20 cellular contexts compared by ENCODE assay signal in the genomic region with DNA sequence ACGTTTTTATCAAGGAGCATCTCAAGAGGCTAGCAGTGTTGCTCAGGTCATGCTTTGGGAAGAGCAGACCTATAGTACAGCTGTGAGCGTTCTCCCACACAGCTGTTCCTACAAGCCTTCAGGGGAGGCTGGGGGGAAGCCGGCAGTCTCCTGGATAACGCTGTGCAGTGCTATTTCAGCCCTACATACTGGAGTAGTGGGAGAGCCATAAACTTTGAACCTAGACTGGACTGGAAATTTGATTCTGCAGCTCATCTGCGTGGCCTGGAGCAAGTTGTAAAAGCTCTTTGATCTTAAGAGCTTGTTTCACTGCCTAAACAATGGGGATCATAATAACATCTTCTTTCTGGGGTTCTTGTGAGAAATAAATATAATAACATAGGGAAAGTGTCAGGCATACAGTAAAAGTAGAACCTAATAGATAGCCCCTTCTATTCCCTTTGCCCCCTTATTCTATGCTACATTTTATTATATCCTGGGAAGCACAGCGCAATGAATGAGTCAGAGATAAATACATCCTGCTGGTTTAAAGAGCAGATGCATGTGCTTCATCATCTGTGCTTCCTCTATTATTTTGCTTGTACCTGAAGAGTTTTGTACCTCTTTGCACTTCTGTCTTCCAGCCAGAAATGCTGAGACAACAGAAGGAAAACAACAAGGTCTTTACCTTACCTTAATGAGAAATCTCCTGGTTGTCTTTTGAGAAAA. TPM values are rescaled to one million over a fixed set of nuclear protein-coding genes. Genes with fewer than 3 reads are reported as not detected.
"Had no signal": no experiment of that assay in that cellular context is flagged by ENCODE, and none has a peak within 500 bp of the region (broad histone marks: within the 10 kb centered on the region; RNA-seq: fewer than 3 reads in every experiment).

No MANE protein-coding gene starts in this region.

- H3K4me1 Mint-ChIP-seq: activated naive CD8-positive, alpha-beta T cell treated with anti-CD3 and anti-CD28 coated beads for 36 hours; brain; central memory CD8-positive, alpha-beta T cell; memory B cell; stimulated activated naive B cell treated with anti-CD40 and anti-IgM and Interleukin-4, amounts not matched to agents 10 μg/mL and 1 μg/mL and 100 μg/mL, for 72 hours; WTC11 had no signal

- H3K9me3 ChIP-seq: esophagus muscularis mucosa, thyroid gland had no signal

- ATAC-seq: left ventricle myocardium superior; natural killer cell treated with Interleukin-12 subunit alpha and Interleukin-12 subunit beta and Interleukin-15 and Interleukin-18, amount 100 ng/mL, for 72 hours; stimulated activated naive B cell treated with anti-CD40 and anti-IgM and Interleukin-4, amounts not matched to agents 10 μg/mL and 1 μg/mL and 100 μg/mL, for 72 hours; WTC11 had no signal

- H3K36me3 ChIP-seq: esophagus muscularis mucosa, thyroid gland had no signal

- H3K27ac ChIP-seq: coronary artery, esophagus muscularis mucosa, thyroid gland had no signal

- H3K27me3 Mint-ChIP-seq: activated naive CD8-positive, alpha-beta T cell treated with anti-CD3 and anti-CD28 coated beads for 36 hours; brain had no signal

- H3K9me3 Mint-ChIP-seq: central memory CD8-positive, alpha-beta T cell; natural killer cell treated with Interleukin-12 subunit alpha and Interleukin-12 subunit beta and Interleukin-15 and Interleukin-18, amount 100 ng/mL, for 72 hours had no signal

- H3K36me3 Mint-ChIP-seq: activated naive CD8-positive, alpha-beta T cell treated with anti-CD3 and anti-CD28 coated beads for 36 hours; brain; natural killer cell treated with Interleukin-12 subunit alpha and Interleukin-12 subunit beta and Interleukin-15 and Interleukin-18, amount 100 ng/mL, for 72 hours had no signal

- H3K4me1 ChIP-seq: esophagus muscularis mucosa, thyroid gland had no signal

- H3K4me3 ChIP-seq: coronary artery, esophagus muscularis mucosa, thyroid gland had no signal

- H3K4me3 Mint-ChIP-seq: activated naive CD8-positive, alpha-beta T cell treated with anti-CD3 and anti-CD28 coated beads for 36 hours; activated T-helper 1 cell treated with anti-CD3 and anti-CD28 coated beads, Interleukin-12 subunit alpha, Interleukin-12 subunit beta, Interleukin-2, Interleukin-4 antibody, amounts not matched to agents 30 ng/mL and 10 ng/mL and 1 ng/mL, durations not matched to agents 14 hours and 24 hours and 36 hours; brain; central memory CD8-positive, alpha-beta T cell; memory B cell; natural killer cell treated with Interleukin-12 subunit alpha and Interleukin-12 subunit beta and Interleukin-15 and Interleukin-18, amount 100 ng/mL, for 72 hours; stimulated activated naive B cell treated with anti-CD40 and anti-IgM and Interleukin-4, amounts not matched to agents 10 μg/mL and 1 μg/mL and 100 μg/mL, for 72 hours; WTC11 had no signal

- DNase-seq: activated CD4-positive, alpha-beta T cell treated with anti-CD3 and anti-CD28 coated beads for 48 hours; activated naive CD8-positive, alpha-beta T cell treated with anti-CD3 and anti-CD28 coated beads for 36 hours; hypothalamus; left ventricle myocardium superior; nucleus accumbens; stimulated activated CD4-positive, alpha-beta T cell treated with anti-CD3 and anti-CD28 coated beads, Interleukin-15, amount 100 ng/mL, for 24 hours; stimulated activated CD4-positive, alpha-beta T cell treated with anti-CD3 and anti-CD28 coated beads, Interleukin-4, amount 100 ng/mL, for 1 hour; stimulated activated naive B cell treated with anti-CD40 and anti-IgM and Interleukin-4, amounts not matched to agents 10 μg/mL and 1 μg/mL and 100 μg/mL, for 72 hours; thyroid gland had no signal

RNA-seq across cellular contexts. Expression of a gene that starts 14.7 kb away (rescaled TPM):
- total RNA-seq: activated naive CD8-positive, alpha-beta T cell treated with anti-CD3 and anti-CD28 coated beads for 36 hours; activated T-helper 1 cell treated with anti-CD3 and anti-CD28 coated beads, Interleukin-12 subunit alpha, Interleukin-12 subunit beta, Interleukin-2, Interleukin-4 antibody, amounts not matched to agents 30 ng/mL and 10 ng/mL and 1 ng/mL, durations not matched to agents 14 hours and 24 hours and 36 hours; esophagus muscularis mucosa; kidney epithelial cell; left ventricle myocardium superior; natural killer cell treated with Interleukin-12 subunit alpha and Interleukin-12 subunit beta and Interleukin-15 and Interleukin-18, amount 100 ng/mL, for 72 hours; posterior vena cava; skeletal muscle tissue; thyroid gland; WTC11 had no signal

RNA-seq across cellular contexts. Expression of a gene that starts 51.2 kb away (rescaled TPM):
- total RNA-seq: activated naive CD8-positive, alpha-beta T cell treated with anti-CD3 and anti-CD28 coated beads for 36 hours; activated T-helper 1 cell treated with anti-CD3 and anti-CD28 coated beads, Interleukin-12 subunit alpha, Interleukin-12 subunit beta, Interleukin-2, Interleukin-4 antibody, amounts not matched to agents 30 ng/mL and 10 ng/mL and 1 ng/mL, durations not matched to agents 14 hours and 24 hours and 36 hours; esophagus muscularis mucosa; natural killer cell treated with Interleukin-12 subunit alpha and Interleukin-12 subunit beta and Interleukin-15 and Interleukin-18, amount 100 ng/mL, for 72 hours; WTC11 had no signal

RNA-seq across cellular contexts. Expression of a gene that starts 59.0 kb away (rescaled TPM):
- total RNA-seq: activated naive CD8-positive, alpha-beta T cell treated with anti-CD3 and anti-CD28 coated beads for 36 hours; activated T-helper 1 cell treated with anti-CD3 and anti-CD28 coated beads, Interleukin-12 subunit alpha, Interleukin-12 subunit beta, Interleukin-2, Interleukin-4 antibody, amounts not matched to agents 30 ng/mL and 10 ng/mL and 1 ng/mL, durations not matched to agents 14 hours and 24 hours and 36 hours; esophagus muscularis mucosa; kidney epithelial cell; left ventricle myocardium superior; natural killer cell treated with Interleukin-12 subunit alpha and Interleukin-12 subunit beta and Interleukin-15 and Interleukin-18, amount 100 ng/mL, for 72 hours; posterior vena cava; skeletal muscle tissue; thyroid gland; WTC11 had no signal
